Comparison of ENCODE assay signal across 1 cellular context in the genomic region with DNA sequence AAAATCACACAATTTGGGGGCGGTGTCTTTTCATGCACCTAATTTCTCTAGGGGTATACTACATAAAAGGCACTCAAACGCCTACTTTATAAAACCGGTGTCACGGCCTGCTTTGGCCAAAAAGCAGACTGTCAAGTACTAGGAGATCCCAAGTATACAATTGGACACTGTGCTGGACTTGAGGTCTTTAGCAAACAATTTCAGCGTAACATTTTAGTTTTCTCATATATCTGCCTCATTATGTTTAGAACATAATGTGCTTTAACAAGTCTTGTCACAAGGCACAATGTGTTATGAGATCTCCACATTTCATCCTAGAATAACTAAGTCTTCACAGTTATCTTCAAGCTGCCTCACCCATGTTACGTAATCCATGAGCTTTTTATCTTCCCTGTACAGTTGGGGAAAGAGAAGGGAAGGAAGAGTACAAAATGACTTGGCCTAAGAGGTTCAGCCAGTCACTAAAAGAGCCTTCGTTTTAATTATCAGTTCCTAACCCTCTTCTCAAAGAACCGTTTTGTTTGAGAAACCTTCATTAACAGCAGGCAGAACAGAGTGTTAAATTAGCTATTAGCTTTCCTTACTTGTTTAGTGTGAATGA.
TF ChIP-seq lines count a peak whose summit lies in the region.

No MANE protein-coding gene starts in this region.

TF ChIP-seq in K562, 482 proteins besides CTCF, POLR2A, EP300 and RAD21 (continued from another document and continues in another):
- TF ChIP-seq, protein P1, sequence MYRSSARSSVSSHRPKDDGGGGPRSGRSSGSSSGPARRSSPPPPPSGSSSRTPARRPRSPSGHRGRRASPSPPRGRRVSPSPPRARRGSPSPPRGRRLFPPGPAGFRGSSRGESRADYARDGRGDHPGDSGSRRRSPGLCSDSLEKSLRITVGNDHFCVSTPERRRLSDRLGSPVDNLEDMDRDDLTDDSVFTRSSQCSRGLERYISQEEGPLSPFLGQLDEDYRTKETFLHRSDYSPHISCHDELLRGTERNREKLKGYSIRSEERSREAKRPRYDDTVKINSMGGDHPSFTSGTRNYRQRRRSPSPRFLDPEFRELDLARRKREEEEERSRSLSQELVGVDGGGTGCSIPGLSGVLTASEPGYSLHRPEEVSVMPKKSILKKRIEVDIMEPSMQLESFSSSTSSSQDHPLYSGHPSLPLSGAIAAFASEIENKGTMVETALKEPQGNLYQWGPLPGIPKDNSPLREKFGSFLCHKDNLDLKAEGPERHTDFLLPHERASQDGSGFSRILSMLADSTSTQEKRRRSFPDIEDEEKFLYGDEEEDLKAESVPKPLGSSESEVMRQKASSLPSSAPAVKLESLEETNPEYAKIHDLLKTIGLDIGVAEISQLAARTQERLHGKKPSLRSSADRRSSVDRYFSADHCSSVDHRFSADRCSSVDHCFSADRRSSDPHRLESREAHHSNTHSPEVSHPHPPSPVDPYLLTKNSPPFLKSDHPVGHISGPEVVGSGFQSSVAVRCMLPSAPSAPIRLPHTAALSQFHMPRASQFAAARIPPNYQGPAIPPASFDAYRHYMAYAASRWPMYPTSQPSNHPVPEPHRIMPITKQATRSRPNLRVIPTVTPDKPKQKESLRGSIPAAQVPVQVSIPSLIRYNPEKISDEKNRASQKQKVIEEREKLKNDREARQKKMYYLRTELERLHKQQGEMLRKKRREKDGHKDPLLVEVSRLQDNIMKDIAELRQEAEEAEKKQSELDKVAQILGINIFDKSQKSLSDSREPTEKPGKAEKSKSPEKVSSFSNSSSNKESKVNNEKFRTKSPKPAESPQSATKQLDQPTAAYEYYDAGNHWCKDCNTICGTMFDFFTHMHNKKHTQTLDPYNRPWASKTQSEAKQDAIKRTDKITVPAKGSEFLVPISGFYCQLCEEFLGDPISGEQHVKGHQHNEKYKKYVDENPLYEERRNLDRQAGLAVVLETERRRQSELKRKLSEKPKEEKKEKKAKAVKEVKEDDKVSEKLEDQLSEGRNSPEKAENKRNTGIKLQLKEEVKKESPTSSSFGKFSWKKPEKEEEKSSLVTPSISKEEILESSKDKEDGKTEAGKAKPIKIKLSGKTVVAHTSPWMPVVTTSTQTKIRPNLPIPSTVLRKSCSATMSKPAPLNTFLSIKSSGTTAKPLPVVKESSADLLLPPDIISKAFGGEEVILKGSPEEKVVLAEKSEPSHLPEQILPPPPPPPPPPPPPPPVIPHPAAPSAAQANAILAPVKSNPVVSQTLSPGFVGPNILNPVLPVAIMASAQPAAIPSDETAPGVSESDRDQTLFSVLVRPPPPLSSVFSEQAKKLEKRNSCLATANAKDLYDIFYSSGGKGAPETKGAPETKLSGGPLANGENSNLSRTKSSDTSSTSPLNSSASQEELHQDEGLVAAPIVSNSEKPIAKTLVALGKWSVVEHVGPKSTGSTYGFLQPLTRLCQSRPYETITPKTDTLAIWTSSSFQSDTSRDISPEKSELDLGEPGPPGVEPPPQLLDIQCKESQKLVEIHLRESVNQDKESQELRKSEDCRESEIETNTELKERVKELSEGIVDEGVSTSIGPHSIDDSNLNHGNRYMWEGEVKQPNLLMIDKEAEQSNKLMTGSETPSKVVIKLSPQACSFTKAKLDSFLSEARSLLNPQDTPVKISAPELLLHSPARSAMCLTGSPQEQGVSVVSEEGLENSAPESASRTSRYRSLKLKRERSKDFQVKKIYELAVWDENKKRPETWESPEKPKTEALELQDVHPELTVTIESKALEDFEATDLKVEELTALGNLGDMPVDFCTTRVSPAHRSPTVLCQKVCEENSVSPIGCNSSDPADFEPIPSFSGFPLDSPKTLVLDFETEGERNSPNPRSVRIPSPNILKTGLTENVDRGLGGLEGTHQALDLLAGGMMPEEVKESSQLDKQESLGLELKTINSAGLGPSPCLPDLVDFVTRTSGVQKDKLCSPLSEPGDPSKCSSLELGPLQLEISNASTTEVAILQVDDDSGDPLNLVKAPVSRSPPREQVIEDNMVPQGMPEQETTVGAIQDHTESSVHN (IDR thresholded peaks at IDR 0.05; ENCODE audit: borderline replicate concordance in 1 of 2, low read depth in 1 of 2), result 0 out of 4 replicates have a peak, but pooled peaks have one; percentile 28 to 49
- TF ChIP-seq SMARCE1 (IDR thresholded peaks at IDR 0.05) (peak; percentile 93), ARNT (IDR thresholded peaks at IDR 0.05) (peak; percentile 78 to 82; a peak in 3 of 4 replicates), TAF9B (IDR thresholded peaks at IDR 0.05; ENCODE audit: partially characterized antibody) (peak; percentile 71), PML (IDR thresholded peaks at IDR 0.05; ENCODE audit: low read length) (peak; percentile 92), SMARCA5 (IDR thresholded peaks at IDR 0.05) (peak; percentile 35; the same call in 1 of the 2 replicates), CXXC5 (CRISPR knock-in tag; IDR thresholded peaks at IDR 0.05) (peak; percentile 51; the same call in 1 of the 2 replicates), JUND (IDR thresholded peaks at IDR 0.05; ENCODE audit: borderline replicate concordance, low read depth, low read length) (peak; percentile 94), JUND (tag; IDR thresholded peaks at IDR 0.05; ENCODE audit: borderline replicate concordance, low read depth, low read length) (peak; percentile 88; the same call in 2 of the 3 replicates), KLF1 (tag; IDR thresholded peaks at IDR 0.05) (0 out of 2 replicates have a peak, but pooled peaks have one; percentile 41), CBX5 (IDR thresholded peaks at IDR 0.05; ENCODE audit: borderline replicate concordance, low read depth) (no peak), NFRKB (IDR thresholded peaks at IDR 0.05; ENCODE audit: low read depth) (peak; percentile 55), ZSCAN32 (CRISPR knock-in tag; IDR thresholded peaks at IDR 0.05) (no peak), ZKSCAN3 (CRISPR knock-in tag; IDR thresholded peaks at IDR 0.05) (no peak), BRD9 (IDR thresholded peaks at IDR 0.05; ENCODE audit: low read depth, partially characterized antibody) (peak; percentile 90), DPF2 (IDR thresholded peaks at IDR 0.05) (peak; percentile 98), MBD2 (IDR thresholded peaks at IDR 0.05; ENCODE audit: borderline replicate concordance, low read depth) (peak; percentile 73), ZNF766 (CRISPR knock-in tag; conservative IDR thresholded peaks at IDR 0.05) (peak; percentile 83), ESRRB (CRISPR knock-in tag; IDR thresholded peaks at IDR 0.05; ENCODE audit: borderline replicate concordance) (no peak), NCOA6 (IDR thresholded peaks at IDR 0.05) (peak; percentile 47; the same call in 1 of the 2 replicates), TAF7 (tag; IDR thresholded peaks at IDR 0.05) (no peak), ATF1 (CRISPR knock-in tag; IDR thresholded peaks at IDR 0.05) (no peak), ATF1 (tag; IDR thresholded peaks at IDR 0.05) (peak; percentile 73), LCOR (CRISPR knock-in tag; IDR thresholded peaks at IDR 0.05) (peak; percentile 74; the same call in 1 of the 2 replicates), PRPF4 (IDR thresholded peaks at IDR 0.05; ENCODE audit: insufficient read depth, low read depth, low read length, poor library complexity, severe bottlenecking) (no peak), SUPT5H (IDR thresholded peaks at IDR 0.05) (peak; percentile 57), HDAC2 (IDR thresholded peaks at IDR 0.05) (peak; percentile 83; the same call in 1 of the 2 replicates), NR2C2 (CRISPR knock-in tag; IDR thresholded peaks at IDR 0.05) (no peak), NR2C2 (tag; IDR thresholded peaks at IDR 0.05) (no peak), CSDE1 (IDR thresholded peaks at IDR 0.05) (peak in 1 of 2 experiments; percentile 31; a peak in 1 of 4 replicates), MAZ (CRISPR knock-in tag; conservative IDR thresholded peaks at IDR 0.05 in 1 of 2, IDR thresholded peaks at IDR 0.05 in 1 of 2) (peak in 1 of 2 experiments; percentile 51; a peak in 2 of 4 replicates), GATAD2A (IDR thresholded peaks at IDR 0.05) (peak; percentile 39; the same call in 1 of the 2 replicates)
- TF ChIP-seq, protein P2, sequence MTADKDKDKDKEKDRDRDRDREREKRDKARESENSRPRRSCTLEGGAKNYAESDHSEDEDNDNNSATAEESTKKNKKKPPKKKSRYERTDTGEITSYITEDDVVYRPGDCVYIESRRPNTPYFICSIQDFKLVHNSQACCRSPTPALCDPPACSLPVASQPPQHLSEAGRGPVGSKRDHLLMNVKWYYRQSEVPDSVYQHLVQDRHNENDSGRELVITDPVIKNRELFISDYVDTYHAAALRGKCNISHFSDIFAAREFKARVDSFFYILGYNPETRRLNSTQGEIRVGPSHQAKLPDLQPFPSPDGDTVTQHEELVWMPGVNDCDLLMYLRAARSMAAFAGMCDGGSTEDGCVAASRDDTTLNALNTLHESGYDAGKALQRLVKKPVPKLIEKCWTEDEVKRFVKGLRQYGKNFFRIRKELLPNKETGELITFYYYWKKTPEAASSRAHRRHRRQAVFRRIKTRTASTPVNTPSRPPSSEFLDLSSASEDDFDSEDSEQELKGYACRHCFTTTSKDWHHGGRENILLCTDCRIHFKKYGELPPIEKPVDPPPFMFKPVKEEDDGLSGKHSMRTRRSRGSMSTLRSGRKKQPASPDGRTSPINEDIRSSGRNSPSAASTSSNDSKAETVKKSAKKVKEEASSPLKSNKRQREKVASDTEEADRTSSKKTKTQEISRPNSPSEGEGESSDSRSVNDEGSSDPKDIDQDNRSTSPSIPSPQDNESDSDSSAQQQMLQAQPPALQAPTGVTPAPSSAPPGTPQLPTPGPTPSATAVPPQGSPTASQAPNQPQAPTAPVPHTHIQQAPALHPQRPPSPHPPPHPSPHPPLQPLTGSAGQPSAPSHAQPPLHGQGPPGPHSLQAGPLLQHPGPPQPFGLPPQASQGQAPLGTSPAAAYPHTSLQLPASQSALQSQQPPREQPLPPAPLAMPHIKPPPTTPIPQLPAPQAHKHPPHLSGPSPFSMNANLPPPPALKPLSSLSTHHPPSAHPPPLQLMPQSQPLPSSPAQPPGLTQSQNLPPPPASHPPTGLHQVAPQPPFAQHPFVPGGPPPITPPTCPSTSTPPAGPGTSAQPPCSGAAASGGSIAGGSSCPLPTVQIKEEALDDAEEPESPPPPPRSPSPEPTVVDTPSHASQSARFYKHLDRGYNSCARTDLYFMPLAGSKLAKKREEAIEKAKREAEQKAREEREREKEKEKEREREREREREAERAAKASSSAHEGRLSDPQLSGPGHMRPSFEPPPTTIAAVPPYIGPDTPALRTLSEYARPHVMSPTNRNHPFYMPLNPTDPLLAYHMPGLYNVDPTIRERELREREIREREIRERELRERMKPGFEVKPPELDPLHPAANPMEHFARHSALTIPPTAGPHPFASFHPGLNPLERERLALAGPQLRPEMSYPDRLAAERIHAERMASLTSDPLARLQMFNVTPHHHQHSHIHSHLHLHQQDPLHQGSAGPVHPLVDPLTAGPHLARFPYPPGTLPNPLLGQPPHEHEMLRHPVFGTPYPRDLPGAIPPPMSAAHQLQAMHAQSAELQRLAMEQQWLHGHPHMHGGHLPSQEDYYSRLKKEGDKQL (CRISPR knock-in tag; IDR thresholded peaks at IDR 0.05; ENCODE audit: borderline replicate concordance), result no peak
- TF ChIP-seq, protein P3, sequence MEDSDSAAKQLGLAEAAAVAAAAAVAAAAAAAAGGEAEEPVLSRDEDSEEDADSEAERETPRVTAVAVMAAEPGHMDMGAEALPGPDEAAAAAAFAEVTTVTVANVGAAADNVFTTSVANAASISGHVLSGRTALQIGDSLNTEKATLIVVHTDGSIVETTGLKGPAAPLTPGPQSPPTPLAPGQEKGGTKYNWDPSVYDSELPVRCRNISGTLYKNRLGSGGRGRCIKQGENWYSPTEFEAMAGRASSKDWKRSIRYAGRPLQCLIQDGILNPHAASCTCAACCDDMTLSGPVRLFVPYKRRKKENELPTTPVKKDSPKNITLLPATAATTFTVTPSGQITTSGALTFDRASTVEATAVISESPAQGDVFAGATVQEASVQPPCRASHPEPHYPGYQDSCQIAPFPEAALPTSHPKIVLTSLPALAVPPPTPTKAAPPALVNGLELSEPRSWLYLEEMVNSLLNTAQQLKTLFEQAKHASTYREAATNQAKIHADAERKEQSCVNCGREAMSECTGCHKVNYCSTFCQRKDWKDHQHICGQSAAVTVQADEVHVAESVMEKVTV (CRISPR knock-in tag; IDR thresholded peaks at IDR 0.05), result no peak
- TF ChIP-seq, protein P4, sequence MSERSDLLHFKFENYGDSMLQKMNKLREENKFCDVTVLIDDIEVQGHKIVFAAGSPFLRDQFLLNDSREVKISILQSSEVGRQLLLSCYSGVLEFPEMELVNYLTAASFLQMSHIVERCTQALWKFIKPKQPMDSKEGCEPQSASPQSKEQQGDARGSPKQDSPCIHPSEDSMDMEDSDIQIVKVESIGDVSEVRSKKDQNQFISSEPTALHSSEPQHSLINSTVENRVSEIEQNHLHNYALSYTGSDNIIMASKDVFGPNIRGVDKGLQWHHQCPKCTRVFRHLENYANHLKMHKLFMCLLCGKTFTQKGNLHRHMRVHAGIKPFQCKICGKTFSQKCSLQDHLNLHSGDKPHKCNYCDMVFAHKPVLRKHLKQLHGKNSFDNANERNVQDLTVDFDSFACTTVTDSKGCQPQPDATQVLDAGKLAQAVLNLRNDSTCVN (CRISPR knock-in tag; IDR thresholded peaks at IDR 0.05), result no peak
- TF ChIP-seq, protein P5, sequence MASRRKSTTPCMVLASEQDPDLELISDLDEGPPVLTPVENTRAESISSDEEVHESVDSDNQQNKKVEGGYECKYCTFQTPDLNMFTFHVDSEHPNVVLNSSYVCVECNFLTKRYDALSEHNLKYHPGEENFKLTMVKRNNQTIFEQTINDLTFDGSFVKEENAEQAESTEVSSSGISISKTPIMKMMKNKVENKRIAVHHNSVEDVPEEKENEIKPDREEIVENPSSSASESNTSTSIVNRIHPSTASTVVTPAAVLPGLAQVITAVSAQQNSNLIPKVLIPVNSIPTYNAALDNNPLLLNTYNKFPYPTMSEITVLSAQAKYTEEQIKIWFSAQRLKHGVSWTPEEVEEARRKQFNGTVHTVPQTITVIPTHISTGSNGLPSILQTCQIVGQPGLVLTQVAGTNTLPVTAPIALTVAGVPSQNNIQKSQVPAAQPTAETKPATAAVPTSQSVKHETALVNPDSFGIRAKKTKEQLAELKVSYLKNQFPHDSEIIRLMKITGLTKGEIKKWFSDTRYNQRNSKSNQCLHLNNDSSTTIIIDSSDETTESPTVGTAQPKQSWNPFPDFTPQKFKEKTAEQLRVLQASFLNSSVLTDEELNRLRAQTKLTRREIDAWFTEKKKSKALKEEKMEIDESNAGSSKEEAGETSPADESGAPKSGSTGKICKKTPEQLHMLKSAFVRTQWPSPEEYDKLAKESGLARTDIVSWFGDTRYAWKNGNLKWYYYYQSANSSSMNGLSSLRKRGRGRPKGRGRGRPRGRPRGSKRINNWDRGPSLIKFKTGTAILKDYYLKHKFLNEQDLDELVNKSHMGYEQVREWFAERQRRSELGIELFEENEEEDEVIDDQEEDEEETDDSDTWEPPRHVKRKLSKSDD (conservative IDR thresholded peaks at IDR 0.05; ENCODE audit: low read length), result no peak
- TF ChIP-seq, protein P6, sequence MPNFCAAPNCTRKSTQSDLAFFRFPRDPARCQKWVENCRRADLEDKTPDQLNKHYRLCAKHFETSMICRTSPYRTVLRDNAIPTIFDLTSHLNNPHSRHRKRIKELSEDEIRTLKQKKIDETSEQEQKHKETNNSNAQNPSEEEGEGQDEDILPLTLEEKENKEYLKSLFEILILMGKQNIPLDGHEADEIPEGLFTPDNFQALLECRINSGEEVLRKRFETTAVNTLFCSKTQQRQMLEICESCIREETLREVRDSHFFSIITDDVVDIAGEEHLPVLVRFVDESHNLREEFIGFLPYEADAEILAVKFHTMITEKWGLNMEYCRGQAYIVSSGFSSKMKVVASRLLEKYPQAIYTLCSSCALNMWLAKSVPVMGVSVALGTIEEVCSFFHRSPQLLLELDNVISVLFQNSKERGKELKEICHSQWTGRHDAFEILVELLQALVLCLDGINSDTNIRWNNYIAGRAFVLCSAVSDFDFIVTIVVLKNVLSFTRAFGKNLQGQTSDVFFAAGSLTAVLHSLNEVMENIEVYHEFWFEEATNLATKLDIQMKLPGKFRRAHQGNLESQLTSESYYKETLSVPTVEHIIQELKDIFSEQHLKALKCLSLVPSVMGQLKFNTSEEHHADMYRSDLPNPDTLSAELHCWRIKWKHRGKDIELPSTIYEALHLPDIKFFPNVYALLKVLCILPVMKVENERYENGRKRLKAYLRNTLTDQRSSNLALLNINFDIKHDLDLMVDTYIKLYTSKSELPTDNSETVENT (CRISPR knock-in tag; IDR thresholded peaks at IDR 0.05), result peak; percentile 73
